Comparison of ENCODE assay signal across 34 cellular contexts in genomic region chr13:112326821-112327370, GRCh38. TPM values are rescaled to one million over a fixed set of nuclear protein-coding genes. Genes with fewer than 3 reads are reported as not detected.
"Had no signal": no experiment of that assay in that cellular context is flagged by ENCODE, and none has a peak within 500 bp of the region (broad histone marks: within the 10 kb centered on the region; RNA-seq: fewer than 3 reads in every experiment).

No MANE protein-coding gene starts in this region.

- H3K36me3 Mint-ChIP-seq: immature natural killer cell; mesothelial cell of epicardium; naive B cell; natural killer cell treated with Interleukin-12 subunit alpha and Interleukin-12 subunit beta and Interleukin-15 and Interleukin-18, amount 100 ng/mL, for 72 hours; stimulated activated memory B cell treated with anti-CD40 and anti-IgM and Interleukin-4, amounts not matched to agents 10 μg/mL and 1 μg/mL and 100 μg/mL, for 72 hours had no signal

- H3K9me3 Mint-ChIP-seq: immature natural killer cell; mesothelial cell of epicardium; natural killer cell treated with Interleukin-12 subunit alpha and Interleukin-12 subunit beta and Interleukin-15 and Interleukin-18, amount 100 ng/mL, for 72 hours; stimulated activated memory B cell treated with anti-CD40 and anti-IgM and Interleukin-4, amounts not matched to agents 10 μg/mL and 1 μg/mL and 100 μg/mL, for 72 hours; stimulated activated naive CD8-positive, alpha-beta T cell treated with anti-CD3 and anti-CD28 coated beads, Interleukin-15, amount 100 ng/mL, for 72 hours had no signal

- H3K27ac Mint-ChIP-seq: immature natural killer cell; mesothelial cell of epicardium; naive B cell; natural killer cell treated with Interleukin-12 subunit alpha and Interleukin-12 subunit beta and Interleukin-15 and Interleukin-18, amount 100 ng/mL, for 72 hours; stimulated activated memory B cell treated with anti-CD40 and anti-IgM and Interleukin-4, amounts not matched to agents 10 μg/mL and 1 μg/mL and 100 μg/mL, for 72 hours had no signal

- H3K4me3 ChIP-seq: heart left ventricle, lower lobe of right lung, pancreas, prostate gland, sigmoid colon, spleen, testis, thyroid gland, transverse colon, upper lobe of left lung, vagina had no signal

- H3K4me3 Mint-ChIP-seq: immature natural killer cell; mesothelial cell of epicardium; naive B cell; natural killer cell treated with Interleukin-12 subunit alpha and Interleukin-12 subunit beta and Interleukin-15 and Interleukin-18, amount 100 ng/mL, for 72 hours; stimulated activated memory B cell treated with anti-CD40 and anti-IgM and Interleukin-4, amounts not matched to agents 10 μg/mL and 1 μg/mL and 100 μg/mL, for 72 hours; stimulated activated naive CD8-positive, alpha-beta T cell treated with anti-CD3 and anti-CD28 coated beads, Interleukin-15, amount 100 ng/mL, for 72 hours had no signal

- FAIRE-seq: islet of Langerhans, pancreas, small intestine had no signal

- H3K4me1 ChIP-seq: lower lobe of right lung, prostate gland, testis, vagina had no signal

- H3K27ac ChIP-seq: heart left ventricle, lower lobe of right lung, pancreas, prostate gland, sigmoid colon, spleen, testis, thyroid gland, transverse colon, upper lobe of left lung, vagina had no signal

- H3K27me3 ChIP-seq: testis had no signal

- H3K9me3 ChIP-seq: heart left ventricle, lower lobe of right lung, pancreas, prostate gland, sigmoid colon, testis, thyroid gland, transverse colon, upper lobe of left lung, vagina had no signal

- H3K4me1 Mint-ChIP-seq: immature natural killer cell; mesothelial cell of epicardium; naive B cell; stimulated activated memory B cell treated with anti-CD40 and anti-IgM and Interleukin-4, amounts not matched to agents 10 μg/mL and 1 μg/mL and 100 μg/mL, for 72 hours; stimulated activated naive CD8-positive, alpha-beta T cell treated with anti-CD3 and anti-CD28 coated beads, Interleukin-15, amount 100 ng/mL, for 72 hours had no signal

- H3K36me3 ChIP-seq: heart left ventricle, lower lobe of right lung, pancreas, prostate gland, sigmoid colon, spleen, thyroid gland, transverse colon, upper lobe of left lung, vagina had no signal

- DNase-seq: immature natural killer cell; kidney glomerular epithelial cell; left cardiac atrium; lower lobe of right lung; mammary epithelial cell; mesenchymal stem cell; naive B cell; pancreas; retina; small intestine; spleen; stimulated activated CD4-positive, alpha-beta T cell treated with anti-CD3 and anti-CD28 coated beads, Interleukin-4, amount 100 ng/mL, for 24 hours; stimulated activated naive CD4-positive, alpha-beta T cell treated with Interleukin-2 at 50 U/mL for 16 hours; stimulated activated naive CD8-positive, alpha-beta T cell treated with anti-CD3 and anti-CD28 coated beads, Interleukin-15, amount 100 ng/mL, for 72 hours; substantia nigra; testis; thyroid gland; transverse colon had no signal

- ATAC-seq: left lobe of liver; lower lobe of right lung; pancreas; stimulated activated naive CD8-positive, alpha-beta T cell treated with anti-CD3 and anti-CD28 coated beads, Interleukin-15, amount 100 ng/mL, for 72 hours had no signal

RNA-seq across cellular contexts. Expression of gene SPACA7, which starts 49.3 kb away (rescaled TPM):
- total RNA-seq: heart left ventricle; left cardiac atrium; left lobe of liver; left ventricle myocardium superior; lower lobe of right lung; mammary epithelial cell; mesothelial cell of epicardium; mononuclear cell; natural killer cell treated with Interleukin-12 subunit alpha and Interleukin-12 subunit beta and Interleukin-15 and Interleukin-18, amount 100 ng/mL, for 72 hours; osteoblast; pancreas; right cardiac atrium; sigmoid colon; spleen; thyroid gland; transverse colon; upper lobe of left lung; urinary bladder; vagina had no signal
- polyA plus RNA-seq: heart left ventricle, immature natural killer cell, mammary epithelial cell, neural cell, pancreas, right cardiac atrium, sigmoid colon, small intestine, spleen, urinary bladder had no signal
